ENCODE assay signal across 20 cellular contexts in the genomic region with DNA sequence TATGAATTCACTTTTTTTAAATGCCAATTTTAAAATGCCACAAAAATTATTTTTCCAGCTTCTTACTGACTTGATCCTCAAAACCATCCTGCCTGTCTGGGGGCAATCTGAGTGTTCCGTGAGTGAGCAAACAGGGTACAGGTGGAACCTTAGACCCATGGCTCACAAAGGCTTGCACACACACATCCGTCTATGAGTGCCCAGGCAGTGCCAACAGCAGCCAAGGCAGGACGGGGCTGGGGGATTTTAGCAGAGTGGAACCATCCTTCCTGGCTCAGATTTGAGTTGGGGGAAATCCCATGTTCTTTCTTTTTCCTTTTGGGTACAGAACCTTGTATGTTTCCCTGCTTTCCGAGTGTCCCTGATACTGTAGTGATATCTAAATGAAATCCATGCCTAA.
A peak's percentile ranks its signal among the peaks of the same experiment; 100 is the strongest.
DNase-seq lines count a peak whose midpoint lies in the region; ATAC-seq and TF ChIP-seq lines count a peak whose summit lies in the region.
"Had no signal": no experiment of that assay in that cellular context is flagged by ENCODE, and none has a peak within 500 bp of the region (broad histone marks: within the 10 kb centered on the region; RNA-seq: fewer than 3 reads in every experiment).

No MANE protein-coding gene starts in this region.

- H3K9ac ChIP-seq in colonic mucosa (ENCODE audit: low read depth in 2 of 2, low read length in 2 of 2) (no peak overlapping the region), neuronal stem cell (ENCODE audit: low read depth, low read length, poor library complexity) (no peak overlapping the region), mammary epithelial cell (ENCODE audit: insufficient read depth, low read length) (no peak overlapping the region)
- H3K9ac ChIP-seq: BLaER1 treated with 17β-estradiol and CSF1 and Interleukin-3, amounts not matched to agents 10 nM and 100 nM had no signal

- TF ChIP-seq CTCF in activated CD8-positive, alpha-beta T cell treated with anti-CD3 and anti-CD28 coated beads for 36 hours (IDR thresholded peaks at IDR 0.05), result no peak
- TF ChIP-seq CTCF in colonic mucosa (IDR thresholded peaks at IDR 0.05) (no peak), esophagus muscularis mucosa (IDR thresholded peaks at IDR 0.05) (no peak), mammary epithelial cell (conservative IDR thresholded peaks at IDR 0.05 in 1 of 2, IDR thresholded peaks at IDR 0.05 in 1 of 2; ENCODE audit: extremely low read depth in 1 of 2, insufficient read depth in 1 of 2, low read depth in 1 of 2, low read length in 2 of 2) (no peak)

- H2AFZ ChIP-seq in neuronal stem cell (ENCODE audit: low read length) (no peak overlapping the region), mammary epithelial cell (ENCODE audit: low read depth, low read length) (no peak overlapping the region)

- dilution Hi-C loops in mammary epithelial cell (cut with HindIII; ENCODE audit: low sequenced_read_pairs), result no loop called here

- POLR2A ChIA-PET in activated CD8-positive, alpha-beta T cell treated with anti-CD3 and anti-CD28 coated beads, Interleukin-2, amount 10 ng/mL, durations not matched to agents 7 days and 5 days (lab: Charles Lee), result no interaction called here
- POLR2A ChIA-PET in activated CD8-positive, alpha-beta T cell treated with anti-CD3 and anti-CD28 coated beads for 36 hours (lab: Charles Lee), result no interaction called here

- H3K14ac ChIP-seq in neuronal stem cell (ENCODE audit: low read length), result no peak overlapping the region

- H3K18ac ChIP-seq in neuronal stem cell (ENCODE audit: low read length), result peak overlapping the region; percentile 29

- WGBS in esophagus muscularis mucosa, result 81% methylated on average over 3 of the region's 4 CpGs
- WGBS in neuronal stem cell (ENCODE audit: extremely low coverage in 2 of 2, insufficient read length in 2 of 2, insufficient replicate concordance in 1 of 2), 2 donors, result no CpG with 5 or more reads among the region's 4 CpGs
- WGBS in mammary epithelial cell (ENCODE audit: low coverage, missing lambda C conversion rate), result 42% methylated on average over 3 of the region's 4 CpGs

- no peaks in the 10 kb centered on the region for H3K79me2 ChIP-seq in mammary epithelial cell (ENCODE audit: insufficient read depth, low read length)

- in situ Hi-C loops in mammary epithelial cell (cut with MboI; ENCODE audit: low sequenced_read_pairs in 2 of 2), result no loop called here

- no peaks in the 10 kb centered on the region for H3K36me3 Mint-ChIP-seq in activated CD8-positive, alpha-beta T cell treated with anti-CD3 and anti-CD28 coated beads, Interleukin-2, amount 10 ng/mL, durations not matched to agents 7 days and 5 days (ENCODE audit: low read depth)
- H3K36me3 Mint-ChIP-seq in activated CD8-positive, alpha-beta T cell treated with anti-CD3 and anti-CD28 coated beads for 36 hours (ENCODE audit: low read depth), result no peaks in the 10 kb centered on the region
- H3K36me3 Mint-ChIP-seq: CD8-positive, alpha-beta T cell had no signal

- TF ChIP-seq POLR2A in esophagus muscularis mucosa (IDR thresholded peaks at IDR 0.05; ENCODE audit: low read depth), result no peak

- H3K79me1 ChIP-seq in neuronal stem cell (ENCODE audit: low read depth, low read length), result no peaks in the 10 kb centered on the region

- H3K27ac Mint-ChIP-seq in activated CD8-positive, alpha-beta T cell treated with anti-CD3 and anti-CD28 coated beads, Interleukin-2, amount 10 ng/mL, durations not matched to agents 7 days and 5 days, result no peak overlapping the region
- H3K27ac Mint-ChIP-seq in activated CD8-positive, alpha-beta T cell treated with anti-CD3 and anti-CD28 coated beads for 36 hours, result no peak overlapping the region
- H3K27ac Mint-ChIP-seq: B cell; CD4-positive, alpha-beta T cell; CD8-positive, alpha-beta T cell had no signal

- peak; percentile 10 for DNase-seq in activated CD8-positive, alpha-beta T cell treated with anti-CD3 and anti-CD28 coated beads, Interleukin-2, amount 10 ng/mL, durations not matched to agents 7 days and 5 days
- DNase-seq in activated CD8-positive, alpha-beta T cell treated with anti-CD3 and anti-CD28 coated beads for 36 hours, result no peak
- DNase-seq in colonic mucosa, result peak; percentile 11
- DNase-seq in esophagus muscularis mucosa (ENCODE audit: extremely low spot score), result peak; percentile 57
- DNase-seq in neuronal stem cell (ENCODE audit: low spot score), result no peak
- no peak for DNase-seq in mammary epithelial cell
- DNase-seq in effector memory CD4-positive, alpha-beta T cell, result no peak
- DNase-seq in GM19238 (ENCODE audit: insufficient read length, low spot score), result no peak
- DNase-seq: AML-193; Caco-2; Calu3; CD4-positive, alpha-beta T cell; DMS79 treated with DMSO at 0.1 percent for 48 hours; GF-D8 had no signal

- H4K8ac ChIP-seq in neuronal stem cell (ENCODE audit: low read depth, low read length), result no peak overlapping the region

- BruUV-seq in mammary epithelial cell (replicated peaks; lab: Mats Ljungman, UMichigan), result no TSS peak

- H2BK5ac ChIP-seq in neuronal stem cell (ENCODE audit: low read length), result no peak overlapping the region

- H3K27ac ChIP-seq in colonic mucosa (no peak overlapping the region), esophagus muscularis mucosa (replicated peaks in 1 of 4) (no peak overlapping the region), neuronal stem cell (replicated peaks; ENCODE audit: low read length) (no peak overlapping the region), mammary epithelial cell (ENCODE audit: insufficient read depth, low read depth, low read length) (no peak overlapping the region)
- H3K27ac ChIP-seq in effector memory CD4-positive, alpha-beta T cell (ENCODE audit: insufficient read depth, low read length, poor library complexity, severe bottlenecking), result no peak overlapping the region
- H3K27ac ChIP-seq: 22Rv1, A549, C4-2B had no signal

- H3K36me3 ChIP-seq in colonic mucosa (no peaks in the 10 kb centered on the region), esophagus muscularis mucosa (no peaks in the 10 kb centered on the region), neuronal stem cell (replicated peaks in 1 of 2; ENCODE audit: control insufficient read depth in 2 of 2, insufficient read depth in 2 of 2, low read length in 2 of 2) (no peaks in the 10 kb centered on the region), mammary epithelial cell (ENCODE audit: insufficient read depth, low read length) (no peaks in the 10 kb centered on the region)
- H3K36me3 ChIP-seq in effector memory CD4-positive, alpha-beta T cell (ENCODE audit: control insufficient read depth, insufficient read depth, low read length), result no peaks in the 10 kb centered on the region
- H3K36me3 ChIP-seq: BLaER1 treated with 17β-estradiol and CSF1 and Interleukin-3, amounts not matched to agents 10 nM and 100 nM had no signal

- CTCF ChIA-PET in activated CD8-positive, alpha-beta T cell treated with anti-CD3 and anti-CD28 coated beads, Interleukin-2, amount 10 ng/mL, durations not matched to agents 7 days and 5 days (lab: Charles Lee), result no interaction called here
- CTCF ChIA-PET in activated CD8-positive, alpha-beta T cell treated with anti-CD3 and anti-CD28 coated beads for 36 hours (lab: Charles Lee), result no interaction called here
- CTCF ChIA-PET in mammary epithelial cell (lab: Charles Lee; ENCODE audit: low non-redundant PET), result no interaction called here

- no peak overlapping the region for H3K4ac ChIP-seq in neuronal stem cell (ENCODE audit: low read length)

- no peak overlapping the region for H2BK120ac ChIP-seq in neuronal stem cell (ENCODE audit: low read depth, low read length)

- no peak overlapping the region for H2BK12ac ChIP-seq in neuronal stem cell (ENCODE audit: low read length)

- H3K9me3 ChIP-seq in colonic mucosa (no peaks in the 10 kb centered on the region), esophagus muscularis mucosa (no peaks in the 10 kb centered on the region), neuronal stem cell (replicated peaks in 1 of 2; ENCODE audit: control insufficient read depth in 2 of 2, insufficient read depth in 1 of 2, low read depth in 1 of 2, low read length in 2 of 2) (no peaks in the 10 kb centered on the region), mammary epithelial cell (replicated peaks; ENCODE audit: insufficient read depth, low read length) (peaks cover 30% of the 10 kb centered on the region)
- no peaks in the 10 kb centered on the region for H3K9me3 ChIP-seq in effector memory CD4-positive, alpha-beta T cell (ENCODE audit: control insufficient read depth, low read length)
- H3K9me3 ChIP-seq: A549 had no signal

- no peak overlapping the region for H3K4me3 ChIP-seq in colonic mucosa
- no peak overlapping the region for H3K4me3 ChIP-seq in esophagus muscularis mucosa
- H3K4me3 ChIP-seq in neuronal stem cell (ENCODE audit: low read length in 2 of 2), result no peak overlapping the region
- no peak overlapping the region for H3K4me3 ChIP-seq in mammary epithelial cell (replicated peaks in 1 of 3; ENCODE audit: insufficient read depth in 1 of 3, low read depth in 2 of 3, low read length in 3 of 3)
- no peak overlapping the region for H3K4me3 ChIP-seq in effector memory CD4-positive, alpha-beta T cell (ENCODE audit: insufficient read depth, low read depth, low read length, poor library complexity, severe bottlenecking)
- H3K4me3 ChIP-seq: A549; BLaER1 treated with 17β-estradiol and CSF1 and Interleukin-3, amounts not matched to agents 10 nM and 100 nM had no signal

- H3K27me3 Mint-ChIP-seq in activated CD8-positive, alpha-beta T cell treated with anti-CD3 and anti-CD28 coated beads, Interleukin-2, amount 10 ng/mL, durations not matched to agents 7 days and 5 days (ENCODE audit: low read depth), result peaks cover 10% of the 10 kb centered on the region
- no peaks in the 10 kb centered on the region for H3K27me3 Mint-ChIP-seq in activated CD8-positive, alpha-beta T cell treated with anti-CD3 and anti-CD28 coated beads for 36 hours
- H3K27me3 Mint-ChIP-seq: B cell; CD4-positive, alpha-beta T cell had no signal

- intact Hi-C loops in activated CD8-positive, alpha-beta T cell treated with anti-CD3 and anti-CD28 coated beads for 36 hours (cut with micrococcal nuclease), result no loop called here
- intact Hi-C loops in colonic mucosa (cut with DNase I), result no loop called here
- intact Hi-C loops in esophagus muscularis mucosa (cut with DNase I), result no loop called here
- intact Hi-C loops in mammary epithelial cell (cut with micrococcal nuclease), result no loop called here

- no peak overlapping the region for H2BK15ac ChIP-seq in neuronal stem cell (ENCODE audit: low read length)

- H3K4me1 Mint-ChIP-seq in activated CD8-positive, alpha-beta T cell treated with anti-CD3 and anti-CD28 coated beads, Interleukin-2, amount 10 ng/mL, durations not matched to agents 7 days and 5 days (ENCODE audit: low read depth), result no peaks in the 10 kb centered on the region
- H3K4me1 Mint-ChIP-seq in activated CD8-positive, alpha-beta T cell treated with anti-CD3 and anti-CD28 coated beads for 36 hours (ENCODE audit: low read depth), result no peaks in the 10 kb centered on the region
- H3K4me1 Mint-ChIP-seq: B cell had no signal

- no peaks in the 10 kb centered on the region for H4K20me1 ChIP-seq in mammary epithelial cell (ENCODE audit: insufficient read depth, low read length)
- H4K20me1 ChIP-seq: BLaER1 treated with 17β-estradiol and CSF1 and Interleukin-3, amounts not matched to agents 10 nM and 100 nM had no signal

- H3K23ac ChIP-seq in neuronal stem cell (ENCODE audit: low read depth, low read length, poor library complexity), result no peak overlapping the region

- H4K91ac ChIP-seq in neuronal stem cell (ENCODE audit: low read depth, low read length, poor library complexity), result peak overlapping the region; percentile 92

- H3K27me3 ChIP-seq in colonic mucosa (no peaks in the 10 kb centered on the region), esophagus muscularis mucosa (no peaks in the 10 kb centered on the region), neuronal stem cell (ENCODE audit: control insufficient read depth in 3 of 3, insufficient read depth in 3 of 3, low read depth in 1 of 3, low read length in 3 of 3) (no peaks in the 10 kb centered on the region), mammary epithelial cell (ENCODE audit: insufficient read depth, low read length) (no peaks in the 10 kb centered on the region)
- no peaks in the 10 kb centered on the region for H3K27me3 ChIP-seq in effector memory CD4-positive, alpha-beta T cell (replicated peaks; ENCODE audit: control insufficient read depth, insufficient read depth, low read length, poor library complexity, severe bottlenecking)
- H3K27me3 ChIP-seq: BLaER1 treated with 17β-estradiol and CSF1 and Interleukin-3, amounts not matched to agents 10 nM and 100 nM had no signal

- H3K9me3 Mint-ChIP-seq in activated CD8-positive, alpha-beta T cell treated with anti-CD3 and anti-CD28 coated beads, Interleukin-2, amount 10 ng/mL, durations not matched to agents 7 days and 5 days (ENCODE audit: insufficient read depth), result no peaks in the 10 kb centered on the region
- no peaks in the 10 kb centered on the region for H3K9me3 Mint-ChIP-seq in activated CD8-positive, alpha-beta T cell treated with anti-CD3 and anti-CD28 coated beads for 36 hours
- H3K9me3 Mint-ChIP-seq: CD4-positive, alpha-beta T cell had no signal

- no peak for ATAC-seq in activated CD8-positive, alpha-beta T cell treated with anti-CD3 and anti-CD28 coated beads, Interleukin-2, amount 10 ng/mL, durations not matched to agents 7 days and 5 days
- ATAC-seq in activated CD8-positive, alpha-beta T cell treated with anti-CD3 and anti-CD28 coated beads for 36 hours, result no peak
- ATAC-seq: A549; CD8-positive, alpha-beta T cell had no signal

- no peak overlapping the region for H3K4me2 ChIP-seq in neuronal stem cell (ENCODE audit: insufficient read depth, low read length, poor library complexity, severe bottlenecking)
- no peak overlapping the region for H3K4me2 ChIP-seq in mammary epithelial cell (ENCODE audit: insufficient read depth, low read depth, low read length)
- H3K4me2 ChIP-seq: A549 had no signal

- H3K4me3 Mint-ChIP-seq in activated CD8-positive, alpha-beta T cell treated with anti-CD3 and anti-CD28 coated beads, Interleukin-2, amount 10 ng/mL, durations not matched to agents 7 days and 5 days, result no peak overlapping the region
- H3K4me3 Mint-ChIP-seq in activated CD8-positive, alpha-beta T cell treated with anti-CD3 and anti-CD28 coated beads for 36 hours, result no peak overlapping the region
- H3K4me3 Mint-ChIP-seq: B cell; CD4-positive, alpha-beta T cell; CD8-positive, alpha-beta T cell had no signal

- no peak overlapping the region for H2AK5ac ChIP-seq in neuronal stem cell (ENCODE audit: low read depth, low read length)

- H3K4me1 ChIP-seq in colonic mucosa, result no peaks in the 10 kb centered on the region
- no peaks in the 10 kb centered on the region for H3K4me1 ChIP-seq in esophagus muscularis mucosa
- H3K4me1 ChIP-seq in neuronal stem cell (ENCODE audit: control insufficient read depth in 2 of 2, insufficient read depth in 1 of 2, low read depth in 1 of 2, low read length in 2 of 2), result peaks cover 0 to 6% of the 10 kb centered on the region in 2 donors
- no peaks in the 10 kb centered on the region for H3K4me1 ChIP-seq in mammary epithelial cell (ENCODE audit: insufficient read depth, low read length)
- H3K4me1 ChIP-seq in effector memory CD4-positive, alpha-beta T cell (ENCODE audit: control insufficient read depth, insufficient read depth, low read length, poor library complexity, severe bottlenecking), result no peaks in the 10 kb centered on the region
- H3K4me1 ChIP-seq: A549, Caco-2 had no signal

- TF ChIP-seq EP300 in esophagus muscularis mucosa (IDR thresholded peaks at IDR 0.05), result no peak

Comparison
In these comparisons a context has a peak if more than half of its experiments do, and no peak if none do; other contexts are left out.
1. DNase-seq: peak in activated CD8-positive, alpha-beta T cell treated with anti-CD3 and anti-CD28 coated beads, Interleukin-2, amount 10 ng/mL, durations not matched to agents 7 days and 5 days (single experiment), colonic mucosa (single experiment) and esophagus muscularis mucosa (single experiment); none in activated CD8-positive, alpha-beta T cell treated with anti-CD3 and anti-CD28 coated beads for 36 hours (single experiment), neuronal stem cell (single experiment), mammary epithelial cell (single experiment), effector memory CD4-positive, alpha-beta T cell (0 of 3) and GM19238 (single experiment).